Comparison of ENCODE assay signal across 13 cellular contexts in the genomic region with DNA sequence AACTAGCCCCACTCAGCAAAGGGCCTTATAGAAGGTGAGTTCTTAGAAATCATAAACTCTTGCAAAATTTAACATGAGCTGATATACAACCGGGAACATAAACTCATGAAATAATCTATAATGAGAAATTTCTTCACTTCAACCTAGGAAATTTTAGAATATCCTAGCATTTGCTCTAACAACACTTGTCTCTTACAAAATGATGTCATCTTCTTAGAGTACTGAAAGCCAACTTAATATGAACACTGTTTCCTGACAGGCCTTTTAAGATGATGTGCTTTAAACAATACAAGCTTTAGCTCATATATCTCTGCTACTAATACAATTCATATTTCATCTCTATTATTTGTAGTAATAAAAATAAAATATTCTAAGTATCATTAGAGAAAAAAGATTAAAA. TPM values are rescaled to one million over a fixed set of nuclear protein-coding genes. Genes with fewer than 3 reads are reported as not detected.
DNase-seq lines count a peak whose midpoint lies in the region; ATAC-seq, FAIRE-seq and TF ChIP-seq lines count a peak whose summit lies in the region.
"Had no signal": no experiment of that assay in that cellular context is flagged by ENCODE, and none has a peak within 500 bp of the region (broad histone marks: within the 10 kb centered on the region; RNA-seq: fewer than 3 reads in every experiment).

No MANE protein-coding gene starts in this region.

- no peak overlapping the region for H3K9ac ChIP-seq in PC-3 (ENCODE audit: low read length)

- 64 to 68% methylated on average over 1 of the region's 1 CpG for WGBS in gastroesophageal sphincter (ENCODE audit: low coverage in 1 of 2), 2 donors
- 83 to 89% methylated on average over 1 of the region's 1 CpG for WGBS in pancreas, 2 donors

- no peak for TF ChIP-seq EP300 in gastroesophageal sphincter (IDR thresholded peaks at IDR 0.05)

- H3K4me1 ChIP-seq in PC-3 (ENCODE audit: insufficient read depth, low read length) (peaks cover 14% of the 10 kb centered on the region; the same call in 1 of the 2 replicates), gastroesophageal sphincter (peaks cover 0 to 20% (median 7%) of the 10 kb centered on the region in 3 donors), pancreas (peaks cover 8 to 13% (median 12%) of the 10 kb centered on the region in 3 donors)
- H3K4me1 ChIP-seq: SJSA1 had no signal

- intact Hi-C loops in CD4-positive, alpha-beta T cell (cut with DNase I, micrococcal nuclease), result loop anchor here (5.0 to 10.0 kb wide), 3 partner anchors 684 to 1451 kb away; a partner anchor contains a TSS
- intact Hi-C loops in PC-3 (cut with micrococcal nuclease) (no loop called here), pancreas (cut with DNase I) (no loop called here)

- BruUV-seq in PC-3 (replicated peaks; lab: Mats Ljungman, UMichigan), result no TSS peak

- no peak for ATAC-seq in CD4-positive, alpha-beta T cell (ENCODE audit: poor library complexity)
- ATAC-seq in PC-3 (no peak), gastroesophageal sphincter (no peak), pancreas (no peak)

- DNase-seq in CD4-positive, alpha-beta T cell, result no peak
- DNase-seq in PC-3, result no peak
- DNase-seq in pancreas, result no peak
- DNase-seq in NCI-H82 (lab: John Stamatoyannopoulos, UW), result no peak
- no peak for DNase-seq in COR-L47 (lab: John Stamatoyannopoulos, UW)
- DNase-seq in NOMO-1 treated with DMSO at 0.1 percent for 48 hours (lab: John Stamatoyannopoulos, UW; ENCODE audit: unreplicated experiment), result no peak
- DNase-seq in activated CD4-positive, alpha-beta T cell treated with anti-CD3 and anti-CD28 coated beads for 1 hour, result no peak
- DNase-seq: activated CD4-positive, alpha-beta T cell treated with anti-CD3 and anti-CD28 coated beads for 48 hours; NCI-H1092 treated with DMSO at 0.1 percent for 48 hours; NCI-H526 treated with DMSO at 0.1 percent for 48 hours had no signal

- peaks cover 2% of the 10 kb centered on the region for H3K9me3 Mint-ChIP-seq in CD4-positive, alpha-beta T cell

- CTCF ChIA-PET in CD4-positive, alpha-beta T cell (lab: Charles Lee), result interaction anchor here (1.6 kb wide), 1 partner anchor 8 kb away, joined by 4 read pairs; no protein-coding TSS in a partner anchor
- CTCF ChIA-PET in PC-3 (lab: Charles Lee), result interaction anchor here (0.6 kb wide), 1 partner anchor 122 kb away, joined by 3 read pairs; no protein-coding TSS in a partner anchor

- POLR2A ChIA-PET in CD4-positive, alpha-beta T cell (lab: Charles Lee), result interaction anchor here (1.1 kb wide), 1 partner anchor 26 kb away, joined by 3 read pairs; no protein-coding TSS in a partner anchor
- POLR2A ChIA-PET in PC-3 (lab: Charles Lee; ENCODE audit: unreplicated experiment), result no interaction called here

- peak; percentile 47 for FAIRE-seq in pancreas (lab: Jason Lieb, UNC)

- H4K20me1 ChIP-seq in PC-3 (ENCODE audit: low read length), result no peaks in the 10 kb centered on the region

- H3K79me2 ChIP-seq in PC-3 (ENCODE audit: low read length), result no peaks in the 10 kb centered on the region

- no peaks in the 10 kb centered on the region for H3F3A ChIP-seq in PC-3 (ENCODE audit: low read length, unreplicated experiment)

- TF ChIP-seq POLR2A in gastroesophageal sphincter (IDR thresholded peaks at IDR 0.05), result no peak

- H3K9me2 ChIP-seq in PC-3 (replicated peaks; ENCODE audit: low read length), result no peaks in the 10 kb centered on the region

- peak overlapping the region; percentile 94 for H3K4me3 Mint-ChIP-seq in CD4-positive, alpha-beta T cell

- no peaks in the 10 kb centered on the region for H3K27me3 ChIP-seq in CD4-positive, alpha-beta T cell (ENCODE audit: control insufficient read depth, insufficient read depth, low read length)
- H3K27me3 ChIP-seq in PC-3 (ENCODE audit: low read length), result no peaks in the 10 kb centered on the region
- no peaks in the 10 kb centered on the region for H3K27me3 ChIP-seq in gastroesophageal sphincter
- no peaks in the 10 kb centered on the region for H3K27me3 ChIP-seq in pancreas
- H3K27me3 ChIP-seq: SJSA1 had no signal

- no peak for TF ChIP-seq CTCF in CD4-positive, alpha-beta T cell (IDR thresholded peaks at IDR 0.05)
- TF ChIP-seq CTCF in PC-3 (conservative IDR thresholded peaks at IDR 0.05; ENCODE audit: low read depth, low read length), result no peak
- no peak for TF ChIP-seq CTCF in gastroesophageal sphincter (IDR thresholded peaks at IDR 0.05)
- no peak for TF ChIP-seq CTCF in pancreas (IDR thresholded peaks at IDR 0.05)

- no peak overlapping the region for H3K27ac ChIP-seq in CD4-positive, alpha-beta T cell (ENCODE audit: low read depth, low read length)
- H3K27ac ChIP-seq in PC-3 (ENCODE audit: low read length) (no peak overlapping the region), gastroesophageal sphincter (peak overlapping the region; percentile 9 to 91 (median 83)), pancreas (peak overlapping the region in 2 of 4 donors; percentile 56 to 97)

- H3K36me3 Mint-ChIP-seq in CD4-positive, alpha-beta T cell (ENCODE audit: low read depth), result no peaks in the 10 kb centered on the region

- H3K36me3 ChIP-seq in PC-3 (ENCODE audit: low read depth, low read length) (no peaks in the 10 kb centered on the region), gastroesophageal sphincter (no peaks in the 10 kb centered on the region), pancreas (no peaks in the 10 kb centered on the region)
- H3K36me3 ChIP-seq: SJSA1 had no signal

- H3K27ac Mint-ChIP-seq in CD4-positive, alpha-beta T cell, result peak overlapping the region; percentile 86

- no peaks in the 10 kb centered on the region for H3K9me3 ChIP-seq in CD4-positive, alpha-beta T cell (ENCODE audit: control insufficient read depth, low read length)
- H3K9me3 ChIP-seq in PC-3 (ENCODE audit: low read length), result no peaks in the 10 kb centered on the region
- H3K9me3 ChIP-seq in gastroesophageal sphincter, result peaks cover 0 to 4% (median 0%) of the 10 kb centered on the region in 3 donors
- no peaks in the 10 kb centered on the region for H3K9me3 ChIP-seq in pancreas
- H3K9me3 ChIP-seq: SJSA1 had no signal

- peak overlapping the region; percentile 80; the same call in 1 of the 2 replicates for H3K4me2 ChIP-seq in PC-3 (ENCODE audit: low read length)

- H2AFZ ChIP-seq in PC-3 (ENCODE audit: low read length), result peak overlapping the region; percentile 91; the same call in 1 of the 2 replicates

- no peaks in the 10 kb centered on the region for H3K27me3 Mint-ChIP-seq in CD4-positive, alpha-beta T cell

- peaks cover 27% of the 10 kb centered on the region for H3K4me1 Mint-ChIP-seq in CD4-positive, alpha-beta T cell (ENCODE audit: low read depth)

- H3K4me3 ChIP-seq in PC-3 (ENCODE audit: low read length) (no peak overlapping the region), gastroesophageal sphincter (peak overlapping the region in 1 of 2 donors; percentile 94), pancreas (no peak overlapping the region)

RNA-seq across cellular contexts. Expression of a gene that starts 0.9 kb away (rescaled TPM):
- under 1 TPM; 0.66 to 0.81 TPM for total RNA-seq in CD4-positive, alpha-beta T cell
- total RNA-seq in PC-3 (2014; rRNA removed) (not detected in 2 replicates), gastroesophageal sphincter (1 to 10 TPM in 2 of 4 donors, not detected in 2; 1.0 to 7.0 TPM), pancreas (1 to 10 TPM; 2.5 to 6.9 (median 3.2) TPM)
- polyA plus RNA-seq in pancreas, result 1 to 10 TPM; 3.7 to 7.1 TPM
- total RNA-seq: mesenteric fat pad, SJSA1 had no signal

RNA-seq across cellular contexts. Expression of a gene that starts 1.1 kb away (rescaled TPM):
- 1 to 10 TPM; 5.2 to 5.4 TPM for total RNA-seq in CD4-positive, alpha-beta T cell
- not detected in 2 replicates for total RNA-seq in PC-3 (2014; rRNA removed)
- 10 to 100 TPM in 3 of 4 donors, 1 to 10 TPM in 1; 8.4 to 58.6 (median 25.8) TPM for total RNA-seq in gastroesophageal sphincter
- 1 to 10 TPM; 1.7 to 5.2 (median 2.9) TPM for total RNA-seq in pancreas
- 1 to 10 TPM in 1 of 2 donors, under 1 TPM in 1; 0.82 to 7.2 TPM for polyA plus RNA-seq in pancreas
- total RNA-seq: SJSA1 had no signal

Comparison
In these comparisons a context has a peak if more than half of its experiments do, and no peak if none do; other contexts are left out.
1. H3K27ac ChIP-seq: peak in gastroesophageal sphincter (4 of 4); none in CD4-positive, alpha-beta T cell (single experiment) and PC-3 (single experiment).
2. intact Hi-C loops: an anchor here in CD4-positive, alpha-beta T cell (5.0 to 10.0 kb wide); none called in PC-3 and pancreas.